In genomic region chr20:59043698-59044097, GRCh38 we compare ENCODE assay signal across 9 cellular contexts. TPM values are rescaled to one million over a fixed set of nuclear protein-coding genes. Genes with fewer than 3 reads are reported as not detected.
DNase-seq lines count a peak whose midpoint lies in the region; ATAC-seq and TF ChIP-seq lines count a peak whose summit lies in the region.
"Had no signal": no experiment of that assay in that cellular context is flagged by ENCODE, and none has a peak within 500 bp of the region (broad histone marks: within the 10 kb centered on the region; RNA-seq: fewer than 3 reads in every experiment).

No MANE protein-coding gene starts in this region.

- H3K27me3 Mint-ChIP-seq in H9 (ENCODE audit: low read depth), result peaks cover 15% of the 10 kb centered on the region
- no peaks in the 10 kb centered on the region for H3K27me3 Mint-ChIP-seq in activated T-helper 1 cell treated with anti-CD3 and anti-CD28 coated beads, Interleukin-12 subunit alpha, Interleukin-12 subunit beta, Interleukin-2, Interleukin-4 antibody, amounts not matched to agents 30 ng/mL and 10 ng/mL and 1 ng/mL, durations not matched to agents 14 hours and 24 hours and 36 hours (ENCODE audit: insufficient read depth)
- no peaks in the 10 kb centered on the region for H3K27me3 Mint-ChIP-seq in naive thymus-derived CD4-positive, alpha-beta T cell

- no peak overlapping the region for H2BK20ac ChIP-seq in H9 (ENCODE audit: low read depth, low read length, poor library complexity, severe bottlenecking)

- ATAC-seq in naive thymus-derived CD4-positive, alpha-beta T cell, result no peak
- ATAC-seq in HG02678 (IDR thresholded peaks at IDR 0.05; ENCODE audit: unreplicated experiment) (no peak), HG02981 (IDR thresholded peaks at IDR 0.05; ENCODE audit: unreplicated experiment) (no peak), mucosa of descending colon (no peak), HG03378 (IDR thresholded peaks at IDR 0.05; ENCODE audit: unreplicated experiment) (no peak)

- H3K4me1 ChIP-seq in BLaER1 treated with 17β-estradiol and CSF1 and Interleukin-3, amounts not matched to agents 10 nM and 100 nM, result peaks cover 39 to 55% (median 46%) of the 10 kb centered on the region in 10 experiments
- H3K4me1 ChIP-seq in H9 (ENCODE audit: insufficient read depth, low read length) (no peaks in the 10 kb centered on the region), mucosa of descending colon (ENCODE audit: low read depth) (peaks cover 44% of the 10 kb centered on the region)
- peaks cover 30 to 32% of the 10 kb centered on the region in 2 donors for H3K4me1 ChIP-seq in naive thymus-derived CD4-positive, alpha-beta T cell (ENCODE audit: control insufficient read depth in 2 of 2, insufficient read depth in 2 of 2, low read length in 2 of 2)

- no peak overlapping the region for H3K23ac ChIP-seq in H9 (ENCODE audit: insufficient read length, low read depth, low read length)

- H4K8ac ChIP-seq in H9 (replicated peaks; ENCODE audit: insufficient read length, low read depth, low read length), result no peak overlapping the region

- intact Hi-C loops in activated T-helper 1 cell treated with anti-CD3 and anti-CD28 coated beads, Interleukin-12 subunit alpha, Interleukin-12 subunit beta, Interleukin-2, Interleukin-4 antibody, amounts not matched to agents 30 ng/mL and 10 ng/mL and 1 ng/mL, durations not matched to agents 14 hours and 24 hours and 36 hours (cut with micrococcal nuclease), result loop anchor here (1.0 to 2.0 kb wide), 3 partner anchors 31 to 655 kb away; partner anchors contain the start of gene VAPB
- intact Hi-C loops in naive thymus-derived CD4-positive, alpha-beta T cell (cut with micrococcal nuclease), result loop anchor here (2.0 to 5.0 kb wide), 7 partner anchors 37 to 1411 kb away; partner anchors contain the start of genes CTSZ (in 1 of the 2) and RAB22A (in 1 of the 2)
- intact Hi-C loops in mucosa of descending colon (cut with DNase I, micrococcal nuclease), result no loop called here

- no peak overlapping the region for H3K18ac ChIP-seq in H9 (ENCODE audit: insufficient read length, low read depth, low read length)

- no peak overlapping the region for H3K27ac Mint-ChIP-seq in H9
- peak overlapping the region; percentile 74 for H3K27ac Mint-ChIP-seq in activated T-helper 1 cell treated with anti-CD3 and anti-CD28 coated beads, Interleukin-12 subunit alpha, Interleukin-12 subunit beta, Interleukin-2, Interleukin-4 antibody, amounts not matched to agents 30 ng/mL and 10 ng/mL and 1 ng/mL, durations not matched to agents 14 hours and 24 hours and 36 hours
- peak overlapping the region; percentile 47 to 95 (median 90) for H3K27ac Mint-ChIP-seq in naive thymus-derived CD4-positive, alpha-beta T cell

- H3K14ac ChIP-seq in H9 (ENCODE audit: insufficient read depth, low read length), result no peak overlapping the region

- peaks cover 13 to 18% of the 10 kb centered on the region in 2 experiments for H3K4me1 Mint-ChIP-seq in H9
- H3K4me1 Mint-ChIP-seq in activated T-helper 1 cell treated with anti-CD3 and anti-CD28 coated beads, Interleukin-12 subunit alpha, Interleukin-12 subunit beta, Interleukin-2, Interleukin-4 antibody, amounts not matched to agents 30 ng/mL and 10 ng/mL and 1 ng/mL, durations not matched to agents 14 hours and 24 hours and 36 hours (ENCODE audit: low read depth), result peaks cover 46% of the 10 kb centered on the region
- peaks cover 35 to 55% (median 48%) of the 10 kb centered on the region in 7 donors for H3K4me1 Mint-ChIP-seq in naive thymus-derived CD4-positive, alpha-beta T cell

- no peak overlapping the region for H3K4ac ChIP-seq in H9 (ENCODE audit: low read depth, low read length)

- H3K27me3 ChIP-seq in BLaER1 treated with 17β-estradiol and CSF1 and Interleukin-3, amounts not matched to agents 10 nM and 100 nM, result no peaks in the 10 kb centered on the region
- no peaks in the 10 kb centered on the region for H3K27me3 ChIP-seq in H9 (ENCODE audit: insufficient read depth, low read length)
- H3K27me3 ChIP-seq in naive thymus-derived CD4-positive, alpha-beta T cell (ENCODE audit: control insufficient read depth in 2 of 2, insufficient read depth in 2 of 2, low read length in 2 of 2), result no peaks in the 10 kb centered on the region

- 0 out of 22 replicates have a peak overlapping the region, but pooled peaks of 1 of the 11 experiments have one; percentile 73 for H3K27ac ChIP-seq in BLaER1 treated with 17β-estradiol and CSF1 and Interleukin-3, amounts not matched to agents 10 nM and 100 nM
- H3K27ac ChIP-seq in H9 (ENCODE audit: insufficient read length, low read depth, low read length), result no peak overlapping the region
- peak overlapping the region; percentile 93 for H3K27ac ChIP-seq in naive thymus-derived CD4-positive, alpha-beta T cell (ENCODE audit: low read depth, low read length)

- H4K91ac ChIP-seq in H9 (ENCODE audit: insufficient read length, low read depth, low read length), result no peak overlapping the region

- no peak overlapping the region for H2BK120ac ChIP-seq in H9 (ENCODE audit: low read depth, low read length, poor library complexity, severe bottlenecking)

- POLR2A ChIA-PET in naive thymus-derived CD4-positive, alpha-beta T cell (lab: Charles Lee), result interaction anchor here (0.7 to 4.3 kb wide), 8 partner anchors 11 to 393 kb away, joined by 3 to 58 read pairs (median 4); partner anchors contain the start of genes ATP5F1E and STX16

- H2BK5ac ChIP-seq in H9 (ENCODE audit: insufficient read length, low read length), result no peak overlapping the region

- TF ChIP-seq CTCF in H9 (conservative IDR thresholded peaks at IDR 0.05) (no peak), mucosa of descending colon (IDR thresholded peaks at IDR 0.05) (no peak)

- no peak for DNase-seq in H9
- no peak for DNase-seq in activated T-helper 1 cell treated with anti-CD3 and anti-CD28 coated beads, Interleukin-12 subunit alpha, Interleukin-12 subunit beta, Interleukin-2, Interleukin-4 antibody, amounts not matched to agents 30 ng/mL and 10 ng/mL and 1 ng/mL, durations not matched to agents 14 hours and 24 hours and 36 hours (ENCODE audit: low spot score)
- DNase-seq in naive thymus-derived CD4-positive, alpha-beta T cell, result peak in 1 of 9 donors; percentile 2
- no peak for DNase-seq in mucosa of descending colon

- H3K9me3 ChIP-seq in BLaER1 treated with 17β-estradiol and CSF1 and Interleukin-3, amounts not matched to agents 10 nM and 100 nM (replicated peaks in 1 of 11), result 0 out of 22 replicates have a peak, but pooled peaks cover 0 to 3% (median 0%) of the 10 kb centered on the region in 11 experiments
- H3K9me3 ChIP-seq in H9 (ENCODE audit: control insufficient read depth, low read depth, low read length), result no peaks in the 10 kb centered on the region
- no peaks in the 10 kb centered on the region for H3K9me3 ChIP-seq in naive thymus-derived CD4-positive, alpha-beta T cell (ENCODE audit: control insufficient read depth in 2 of 3, low read length in 3 of 3)
- no peaks in the 10 kb centered on the region for H3K9me3 ChIP-seq in mucosa of descending colon

- peaks cover 9 to 17% (median 13%) of the 10 kb centered on the region in 3 experiments; a peak in 6 of 7 replicates for H3K36me3 Mint-ChIP-seq in H9 (ENCODE audit: insufficient read depth in 1 of 3, low read depth in 3 of 3)
- H3K36me3 Mint-ChIP-seq in activated T-helper 1 cell treated with anti-CD3 and anti-CD28 coated beads, Interleukin-12 subunit alpha, Interleukin-12 subunit beta, Interleukin-2, Interleukin-4 antibody, amounts not matched to agents 30 ng/mL and 10 ng/mL and 1 ng/mL, durations not matched to agents 14 hours and 24 hours and 36 hours (ENCODE audit: low read depth), result peaks cover 20% of the 10 kb centered on the region
- peaks cover 3 to 14% (median 6%) of the 10 kb centered on the region in 5 donors for H3K36me3 Mint-ChIP-seq in naive thymus-derived CD4-positive, alpha-beta T cell

- H3T11ph ChIP-seq in H9 (ENCODE audit: low read length), result no peak overlapping the region

- H3K4me3 Mint-ChIP-seq in H9, result peak overlapping the region; percentile 33 to 61; a peak in 2 of 5 replicates
- H3K4me3 Mint-ChIP-seq in activated T-helper 1 cell treated with anti-CD3 and anti-CD28 coated beads, Interleukin-12 subunit alpha, Interleukin-12 subunit beta, Interleukin-2, Interleukin-4 antibody, amounts not matched to agents 30 ng/mL and 10 ng/mL and 1 ng/mL, durations not matched to agents 14 hours and 24 hours and 36 hours, result peak overlapping the region; percentile 79
- H3K4me3 Mint-ChIP-seq in naive thymus-derived CD4-positive, alpha-beta T cell, result peak overlapping the region; percentile 75 to 92 (median 88)

- H3K79me1 ChIP-seq in H9 (ENCODE audit: insufficient read depth, low read depth, low read length, poor library complexity, severe bottlenecking), result no peaks in the 10 kb centered on the region

- H2AFZ ChIP-seq in H9 (ENCODE audit: low read length), result no peak overlapping the region

- no peak overlapping the region for H2AK5ac ChIP-seq in H9 (ENCODE audit: insufficient read length, low read length)

- H3K56ac ChIP-seq in H9 (ENCODE audit: insufficient read length, low read depth, low read length), result no peak overlapping the region

- H2BK12ac ChIP-seq in H9 (ENCODE audit: insufficient read length, low read depth, low read length), result no peak overlapping the region

- peak overlapping the region in 10 of 11 experiments; percentile 79 to 90 (median 83); a peak in 21 of 22 replicates for H3K4me2 ChIP-seq in BLaER1 treated with 17β-estradiol and CSF1 and Interleukin-3, amounts not matched to agents 10 nM and 100 nM
- no peak overlapping the region for H3K4me2 ChIP-seq in H9 (ENCODE audit: insufficient read depth, insufficient read length, low read length)

- H4K20me1 ChIP-seq in BLaER1 treated with 17β-estradiol and CSF1 and Interleukin-3, amounts not matched to agents 10 nM and 100 nM, result peaks cover 11 to 30% (median 26%) of the 10 kb centered on the region in 11 experiments; a peak in 18 of 22 replicates
- no peaks in the 10 kb centered on the region for H4K20me1 ChIP-seq in H9 (ENCODE audit: control insufficient read depth, insufficient read depth, insufficient read length)

- no peaks in the 10 kb centered on the region; a peak in 1 of 5 replicates for H3K9me3 Mint-ChIP-seq in H9
- no peaks in the 10 kb centered on the region for H3K9me3 Mint-ChIP-seq in activated T-helper 1 cell treated with anti-CD3 and anti-CD28 coated beads, Interleukin-12 subunit alpha, Interleukin-12 subunit beta, Interleukin-2, Interleukin-4 antibody, amounts not matched to agents 30 ng/mL and 10 ng/mL and 1 ng/mL, durations not matched to agents 14 hours and 24 hours and 36 hours
- H3K9me3 Mint-ChIP-seq in naive thymus-derived CD4-positive, alpha-beta T cell, result no peaks in the 10 kb centered on the region

- no peak overlapping the region for H2BK15ac ChIP-seq in H9 (ENCODE audit: low read depth, low read length)

- CTCF ChIA-PET in naive thymus-derived CD4-positive, alpha-beta T cell (lab: Charles Lee), result interaction anchor here (0.5 to 1.1 kb wide), 3 partner anchors 46 to 360 kb away, joined by 3 read pairs; no protein-coding TSS in a partner anchor

- H3K9ac ChIP-seq in BLaER1 treated with 17β-estradiol and CSF1 and Interleukin-3, amounts not matched to agents 10 nM and 100 nM, result no peak overlapping the region
- H3K9ac ChIP-seq in H9 (ENCODE audit: extremely low read depth, insufficient read length, low read length), result no peak overlapping the region

- no CpG with 5 or more reads among the region's 3 CpGs for WGBS in H9 (ENCODE audit: extremely low coverage, insufficient read length, low lambda C conversion rate)

- H3K4me3 ChIP-seq in BLaER1 treated with 17β-estradiol and CSF1 and Interleukin-3, amounts not matched to agents 10 nM and 100 nM, result no peak overlapping the region
- no peak overlapping the region for H3K4me3 ChIP-seq in naive thymus-derived CD4-positive, alpha-beta T cell (ENCODE audit: low read length)
- H3K4me3 ChIP-seq in mucosa of descending colon, result no peak overlapping the region

- H4K5ac ChIP-seq in H9 (ENCODE audit: insufficient read length, low read depth, low read length), result no peak overlapping the region

- H3K36me3 ChIP-seq in BLaER1 treated with 17β-estradiol and CSF1 and Interleukin-3, amounts not matched to agents 10 nM and 100 nM, result peaks cover 11 to 28% (median 19%) of the 10 kb centered on the region in 11 experiments; a peak in 19 of 22 replicates
- H3K36me3 ChIP-seq in naive thymus-derived CD4-positive, alpha-beta T cell (ENCODE audit: control insufficient read depth in 2 of 3, insufficient read depth in 3 of 3, low read length in 3 of 3), result no peaks in the 10 kb centered on the region
- no peaks in the 10 kb centered on the region for H3K36me3 ChIP-seq in mucosa of descending colon (ENCODE audit: low read depth)

- H3K23me2 ChIP-seq in H9 (ENCODE audit: insufficient read length, low read depth, low read length, poor library complexity, severe bottlenecking), result peaks cover 9% of the 10 kb centered on the region

- H3K79me2 ChIP-seq in H9 (ENCODE audit: insufficient read depth, low read length), result peaks cover 10% of the 10 kb centered on the region

RNA-seq across cellular contexts. Expression of gene PRELID3B, which starts 1.1 kb away (rescaled TPM):
- 52.6 and 56.5 TPM in 2 replicates for total RNA-seq in H9 (2021)
- 121 and 123 TPM in 2 replicates for total RNA-seq in activated T-helper 1 cell treated with anti-CD3 and anti-CD28 coated beads, Interleukin-12 subunit alpha, Interleukin-12 subunit beta, Interleukin-2, Interleukin-4 antibody, amounts not matched to agents 30 ng/mL and 10 ng/mL and 1 ng/mL, durations not matched to agents 14 hours and 24 hours and 36 hours
- total RNA-seq in naive thymus-derived CD4-positive, alpha-beta T cell, result 10 to 100 TPM; 37.1 to 70.4 (median 44.0) TPM
- 10 to 100 TPM; 17.6 to 27.4 TPM for polyA plus RNA-seq in naive thymus-derived CD4-positive, alpha-beta T cell
- total RNA-seq in mucosa of descending colon, result 100 to 1,000 TPM in 2 of 3 donors, 10 to 100 TPM in 1; 82.3 to 142 (median 121) TPM

RNA-seq across cellular contexts. Expression of gene ATP5F1E, which starts 11.6 kb away (rescaled TPM):
- 47.4 and 52.7 TPM in 2 replicates for total RNA-seq in H9 (2021)
- 81.3 and 84.6 TPM in 2 replicates for total RNA-seq in activated T-helper 1 cell treated with anti-CD3 and anti-CD28 coated beads, Interleukin-12 subunit alpha, Interleukin-12 subunit beta, Interleukin-2, Interleukin-4 antibody, amounts not matched to agents 30 ng/mL and 10 ng/mL and 1 ng/mL, durations not matched to agents 14 hours and 24 hours and 36 hours
- total RNA-seq in naive thymus-derived CD4-positive, alpha-beta T cell, result 10 to 100 TPM; 57.0 to 81.7 (median 67.4) TPM
- 10 to 100 TPM; 31.4 to 75.7 TPM for polyA plus RNA-seq in naive thymus-derived CD4-positive, alpha-beta T cell
- total RNA-seq in mucosa of descending colon, result 10 to 100 TPM; 65.4 to 76.1 (median 71.3) TPM

RNA-seq across cellular contexts. Expression of gene TUBB1, which starts 24.5 kb away (rescaled TPM):
- total RNA-seq in H9 (2021) (not detected in 2 replicates), mucosa of descending colon (not detected)
- not detected in 2 replicates for total RNA-seq in activated T-helper 1 cell treated with anti-CD3 and anti-CD28 coated beads, Interleukin-12 subunit alpha, Interleukin-12 subunit beta, Interleukin-2, Interleukin-4 antibody, amounts not matched to agents 30 ng/mL and 10 ng/mL and 1 ng/mL, durations not matched to agents 14 hours and 24 hours and 36 hours
- 1 to 10 TPM in 1 of 5 experiments, under 1 TPM in 1, not detected in 3; 0.98 to 9.5 TPM for total RNA-seq in naive thymus-derived CD4-positive, alpha-beta T cell
- polyA plus RNA-seq in naive thymus-derived CD4-positive, alpha-beta T cell, result under 1 TPM; 0.14 to 0.22 TPM
- total RNA-seq: NCI-H460 had no signal

RNA-seq across cellular contexts. Expression of gene CTSZ, which starts 36.6 kb away (rescaled TPM):
- total RNA-seq in H9 (2021) (35.7 and 37.6 TPM in 2 replicates), mucosa of descending colon (100 to 1,000 TPM; 269 to 272 (median 271) TPM)
- 46.4 and 54.1 TPM in 2 replicates for total RNA-seq in activated T-helper 1 cell treated with anti-CD3 and anti-CD28 coated beads, Interleukin-12 subunit alpha, Interleukin-12 subunit beta, Interleukin-2, Interleukin-4 antibody, amounts not matched to agents 30 ng/mL and 10 ng/mL and 1 ng/mL, durations not matched to agents 14 hours and 24 hours and 36 hours
- total RNA-seq in naive thymus-derived CD4-positive, alpha-beta T cell, result 100 to 1,000 TPM in 1 of 5 experiments, 10 to 100 TPM in 4; 29.5 to 165 (median 34.1) TPM
- 1 to 10 TPM; 1.0 to 3.0 TPM for polyA plus RNA-seq in naive thymus-derived CD4-positive, alpha-beta T cell

Comparison
In these comparisons a context has a peak if more than half of its experiments do, and no peak if none do; other contexts are left out.
1. H3K27ac Mint-ChIP-seq: peak in activated T-helper 1 cell treated with anti-CD3 and anti-CD28 coated beads, Interleukin-12 subunit alpha, Interleukin-12 subunit beta, Interleukin-2, Interleukin-4 antibody, amounts not matched to agents 30 ng/mL and 10 ng/mL and 1 ng/mL, durations not matched to agents 14 hours and 24 hours and 36 hours (single experiment) and naive thymus-derived CD4-positive, alpha-beta T cell (9 of 9); none in H9 (0 of 3).
2. intact Hi-C loops: an anchor here in activated T-helper 1 cell treated with anti-CD3 and anti-CD28 coated beads, Interleukin-12 subunit alpha, Interleukin-12 subunit beta, Interleukin-2, Interleukin-4 antibody, amounts not matched to agents 30 ng/mL and 10 ng/mL and 1 ng/mL, durations not matched to agents 14 hours and 24 hours and 36 hours (1.0 to 2.0 kb wide) and naive thymus-derived CD4-positive, alpha-beta T cell (2.0 to 5.0 kb wide); none called in mucosa of descending colon.
3. Peak in every context shown above with its lines, with median percentiles within 50 percentile points of each other: H3K4me3 Mint-ChIP-seq.